Comparison of ENCODE assay signal across 1 cellular context in the genomic region with DNA sequence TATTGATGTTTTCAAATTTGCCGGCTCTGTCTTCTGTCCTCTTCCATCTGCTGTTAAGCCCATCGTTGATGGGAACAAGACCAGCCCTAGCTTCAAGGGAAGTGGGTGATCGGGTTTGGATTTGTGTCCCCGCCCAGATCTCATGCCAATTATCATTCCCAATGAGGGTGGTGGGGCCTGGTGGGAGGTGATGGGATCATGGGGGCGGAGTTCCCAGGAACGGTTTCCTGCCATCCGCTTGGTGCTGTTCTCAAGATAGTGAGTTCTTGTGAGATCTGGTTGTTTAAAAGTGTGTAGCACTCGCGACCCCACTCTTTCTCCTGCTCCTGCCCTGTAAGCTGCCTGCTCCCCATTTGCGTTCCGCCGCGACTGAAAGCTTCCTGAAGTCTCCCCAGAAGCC.
TF ChIP-seq lines count a peak whose summit lies in the region.

No MANE protein-coding gene starts in this region.

TF ChIP-seq in H1, 55 proteins besides CTCF, POLR2A, EP300 and RAD21 (continued from another document):
- no peak for TF ChIP-seq JUN (IDR thresholded peaks at IDR 0.05; ENCODE audit: low read depth, low read length)
- no peak for TF ChIP-seq SRF (IDR thresholded peaks at IDR 0.05; ENCODE audit: low read depth, low read length)
- TF ChIP-seq MAFK (IDR thresholded peaks at IDR 0.05; ENCODE audit: low read depth, low read length) = no peak
- TF ChIP-seq, protein P1, sequence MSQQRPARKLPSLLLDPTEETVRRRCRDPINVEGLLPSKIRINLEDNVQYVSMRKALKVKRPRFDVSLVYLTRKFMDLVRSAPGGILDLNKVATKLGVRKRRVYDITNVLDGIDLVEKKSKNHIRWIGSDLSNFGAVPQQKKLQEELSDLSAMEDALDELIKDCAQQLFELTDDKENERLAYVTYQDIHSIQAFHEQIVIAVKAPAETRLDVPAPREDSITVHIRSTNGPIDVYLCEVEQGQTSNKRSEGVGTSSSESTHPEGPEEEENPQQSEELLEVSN (IDR thresholded peaks at IDR 0.05) = no peak
- no peak for TF ChIP-seq CHD7 (IDR thresholded peaks at IDR 0.05; ENCODE audit: insufficient replicate concordance, low read length)
- no peak for TF ChIP-seq POLR2AphosphoS5 (IDR thresholded peaks at IDR 0.05; ENCODE audit: low read depth, low read length)
- TF ChIP-seq EGR1 (IDR thresholded peaks at IDR 0.05; ENCODE audit: borderline replicate concordance, low read depth, low read length) = no peak
- no peak for TF ChIP-seq TAF7 (optimal IDR thresholded peaks at IDR 0.05; ENCODE audit: borderline replicate concordance, low read depth, low read length)
- TF ChIP-seq NRF1 (IDR thresholded peaks at IDR 0.05; ENCODE audit: low read depth, low read length) = no peak
- TF ChIP-seq SP2 (IDR thresholded peaks at IDR 0.05; ENCODE audit: low read length) = no peak
- no peak for TF ChIP-seq TEAD4 (IDR thresholded peaks at IDR 0.05; ENCODE audit: low read depth, low read length)
- no peak for TF ChIP-seq KDM5A (IDR thresholded peaks at IDR 0.05; ENCODE audit: low read length)
- no peak for TF ChIP-seq ASH2L (IDR thresholded peaks at IDR 0.05; ENCODE audit: low read length)
- TF ChIP-seq JUND (IDR thresholded peaks at IDR 0.05; ENCODE audit: low read length) = no peak
